In the genomic region with DNA sequence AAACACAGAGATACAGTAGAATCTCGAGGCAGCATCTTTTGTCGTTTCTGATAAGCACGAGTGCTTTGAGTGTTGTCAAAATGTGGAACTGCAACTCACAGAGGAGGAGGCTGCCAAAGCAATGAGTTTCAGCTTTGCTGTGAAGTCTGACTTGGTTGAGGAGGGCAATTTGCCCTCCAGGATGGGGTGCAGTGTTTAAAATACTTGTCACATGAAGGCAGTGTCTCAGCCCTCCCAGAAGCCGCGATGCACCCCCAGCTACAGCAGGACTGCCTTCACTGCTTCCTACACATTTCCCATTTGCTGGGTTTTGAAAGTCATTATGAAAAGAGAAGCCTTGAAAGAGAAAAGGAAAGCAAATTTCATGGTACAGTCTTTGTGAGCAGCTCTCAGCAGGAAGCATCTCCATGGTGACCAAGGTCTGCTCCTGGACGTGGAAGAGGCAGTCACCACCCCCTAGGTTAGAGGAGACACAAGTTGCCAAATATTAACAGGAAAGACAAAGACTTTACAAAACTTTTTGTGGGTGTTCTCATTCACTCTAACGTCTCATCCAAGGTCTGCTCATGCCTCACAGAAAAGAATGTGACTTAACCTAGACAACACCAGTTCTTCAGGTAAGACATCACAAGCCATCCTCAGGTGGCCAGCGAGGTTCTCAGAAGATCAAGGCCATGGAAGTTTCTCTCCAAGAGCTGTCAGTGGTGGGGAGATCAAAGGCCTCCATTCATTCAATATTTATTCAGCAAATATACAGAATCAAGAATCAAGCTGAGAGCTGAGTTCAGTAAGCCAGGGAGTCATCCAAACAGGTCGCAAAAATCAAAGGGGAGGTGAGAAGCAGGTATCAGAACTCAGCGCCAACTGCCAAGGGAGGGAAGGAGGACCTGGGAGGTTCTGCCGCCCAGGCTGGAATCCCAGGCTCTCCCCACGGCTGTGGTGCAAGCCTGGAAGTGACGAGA, we compare ENCODE assay signal across 11 cellular contexts.
DNase-seq lines count a peak whose midpoint lies in the region; ATAC-seq and TF ChIP-seq lines count a peak whose summit lies in the region.
"Had no signal": no experiment of that assay in that cellular context is flagged by ENCODE, and none has a peak within 500 bp of the region (broad histone marks: within the 10 kb centered on the region; RNA-seq: fewer than 3 reads in every experiment).

No MANE protein-coding gene starts in this region.

- peak overlapping the region; percentile 9 for H3K27ac Mint-ChIP-seq in neural progenitor cell
- H3K27ac Mint-ChIP-seq: activated naive CD8-positive, alpha-beta T cell had no signal

- no peaks in the 10 kb centered on the region for H3K79me2 ChIP-seq in neural progenitor cell (ENCODE audit: low read depth)

- H3K36me3 ChIP-seq in neural progenitor cell (no peaks in the 10 kb centered on the region), stomach (no peaks in the 10 kb centered on the region), HAP-1 (replicated peaks) (no peaks in the 10 kb centered on the region)

- H3K4me1 ChIP-seq in neural progenitor cell (no peaks in the 10 kb centered on the region), stomach (no peaks in the 10 kb centered on the region), HAP-1 (no peaks in the 10 kb centered on the region)

- no peak overlapping the region for H3K9ac ChIP-seq in neural progenitor cell

- 31 to 50% (median 34%) methylated on average over 13 of the region's 13 CpGs for WGBS in stomach, 5 donors

- TF ChIP-seq CTCF in neural progenitor cell (IDR thresholded peaks at IDR 0.05): no peak
- no peak for TF ChIP-seq CTCF in stomach (IDR thresholded peaks at IDR 0.05)

- peak; percentile 94 for ATAC-seq in GM21528 (IDR thresholded peaks at IDR 0.05; ENCODE audit: low FRiP score, unreplicated experiment)
- peak; percentile 89 for ATAC-seq in HG03432 (IDR thresholded peaks at IDR 0.05; ENCODE audit: unreplicated experiment)

- H3K36me3 Mint-ChIP-seq in neural progenitor cell: no peaks in the 10 kb centered on the region
- H3K36me3 Mint-ChIP-seq: activated naive CD8-positive, alpha-beta T cell had no signal

- no peaks in the 10 kb centered on the region for H4K20me1 ChIP-seq in neural progenitor cell (ENCODE audit: low read depth)

- TF ChIP-seq POLR2A in stomach (IDR thresholded peaks at IDR 0.05): no peak

- H3K9me3 Mint-ChIP-seq in neural progenitor cell: peaks cover 2% of the 10 kb centered on the region

- no peak overlapping the region for H2AFZ ChIP-seq in neural progenitor cell (replicated peaks)

- H3K4me3 ChIP-seq in neural progenitor cell: no peak overlapping the region
- H3K4me3 ChIP-seq in stomach: no peak overlapping the region
- no peak overlapping the region for H3K4me3 ChIP-seq in HAP-1
- H3K4me3 ChIP-seq: SK-N-MC had no signal

- H3K4me2 ChIP-seq in neural progenitor cell: no peak overlapping the region

- H3K9me3 ChIP-seq in neural progenitor cell (ENCODE audit: low read depth) (no peaks in the 10 kb centered on the region), stomach (no peaks in the 10 kb centered on the region), HAP-1 (no peaks in the 10 kb centered on the region)

- in situ Hi-C loops in HAP-1 (cut with MboI; ENCODE audit: low sequenced_read_pairs): no loop called here

- H3K4me3 Mint-ChIP-seq in neural progenitor cell: peak overlapping the region; percentile 54
- H3K4me3 Mint-ChIP-seq: activated naive CD8-positive, alpha-beta T cell had no signal

- H3K27me3 Mint-ChIP-seq in neural progenitor cell (ENCODE audit: insufficient read depth, low read depth): peaks cover 7% of the 10 kb centered on the region
- H3K27me3 Mint-ChIP-seq: activated naive CD8-positive, alpha-beta T cell had no signal

- H3K27me3 ChIP-seq in neural progenitor cell (no peaks in the 10 kb centered on the region), stomach (no peaks in the 10 kb centered on the region), HAP-1 (ENCODE audit: low read depth) (no peaks in the 10 kb centered on the region)

- H3K27ac ChIP-seq in neural progenitor cell (no peak overlapping the region), stomach (no peak overlapping the region)
- H3K27ac ChIP-seq: HL-60, SK-N-MC had no signal

- DNase-seq in NCI-H2196 (lab: John Stamatoyannopoulos, UW; ENCODE audit: unreplicated experiment): peak; percentile 17
- no peak for DNase-seq in NCI-H2196 treated with DMSO at 0.1 percent for 48 hours (lab: John Stamatoyannopoulos, UW; ENCODE audit: unreplicated experiment)
- DNase-seq in neural progenitor cell (ENCODE audit: low spot score): no peak
- DNase-seq in stomach: no peak
- DNase-seq in NCI-H2029 treated with DMSO at 0.1 percent for 48 hours (lab: John Stamatoyannopoulos, UW): no peak
- no peak for DNase-seq in HAP-1 (ENCODE audit: low spot score in 2 of 2)

- intact Hi-C loops in stomach (cut with DNase I; ENCODE audit: low total_unique reads): no loop called here

- H3K4me1 Mint-ChIP-seq in neural progenitor cell: peaks cover 48% of the 10 kb centered on the region

- TF ChIP-seq EP300 in stomach (IDR thresholded peaks at IDR 0.05): no peak

- no peaks in the 10 kb centered on the region for H3F3A ChIP-seq in neural progenitor cell (ENCODE audit: low read depth)
